20 cellular contexts compared by ENCODE assay signal in genomic region chr4:3864736-3865721, GRCh38.
A peak's percentile ranks its signal among the peaks of the same experiment; 100 is the strongest.
DNase-seq lines count a peak whose midpoint lies in the region; ATAC-seq, FAIRE-seq and TF ChIP-seq lines count a peak whose summit lies in the region.
"Had no signal": no experiment of that assay in that cellular context is flagged by ENCODE, and none has a peak within 500 bp of the region (broad histone marks: within the 10 kb centered on the region; RNA-seq: fewer than 3 reads in every experiment).

No MANE protein-coding gene starts in this region.

- H3K9me2 ChIP-seq in Karpas-422 (replicated peaks; ENCODE audit: insufficient read depth, low read length), result no peaks in the 10 kb centered on the region

- H3K79me2 ChIP-seq in Karpas-422 (ENCODE audit: low read length), result no peaks in the 10 kb centered on the region

- no peaks in the 10 kb centered on the region for H4K20me1 ChIP-seq in Karpas-422 (ENCODE audit: insufficient read depth, low read depth, low read length)

- peak; percentile 7 for DNase-seq in left cardiac atrium
- no peak for DNase-seq in heart right ventricle
- DNase-seq in kidney, result peak; percentile 51
- DNase-seq in posterior vena cava (ENCODE audit: low spot score), result peak; percentile 74
- DNase-seq in Karpas-422, result no peak
- DNase-seq in small intestine, result no peak
- DNase-seq in A172 (ENCODE audit: low spot score), result no peak
- DNase-seq: DMS53, EL, KBM-7, NCI-H1417, NCI-H187, NCI-H2227 treated with DMSO at 0.1 percent for 48 hours, NCI-H510A treated with DMSO at 0.1 percent for 48 hours, NCI-H82, SIG-M5 had no signal

- 77 to 82% methylated on average over 28 of the region's 28 CpGs for WGBS in heart right ventricle, 2 donors
- WGBS in small intestine, 3 donors, result 61 to 65% (median 64%) methylated on average over 22 to 28 of the region's 28 CpGs

- H3K9me3 ChIP-seq in heart right ventricle, result no peaks in the 10 kb centered on the region
- H3K9me3 ChIP-seq in kidney (ENCODE audit: control insufficient read depth in 1 of 2, low read length in 2 of 2), result no peaks in the 10 kb centered on the region
- H3K9me3 ChIP-seq in Karpas-422 (ENCODE audit: low read length), result no peaks in the 10 kb centered on the region
- H3K9me3 ChIP-seq in small intestine (ENCODE audit: control insufficient read depth, low read depth), result no peaks in the 10 kb centered on the region

- H3K27me3 ChIP-seq in heart right ventricle (peaks cover 0 to 67% (median 54%) of the 10 kb centered on the region in 7 donors), Karpas-422 (ENCODE audit: low read length) (no peaks in the 10 kb centered on the region), small intestine (ENCODE audit: control insufficient read depth in 2 of 2, insufficient read depth in 2 of 2, low read length in 2 of 2) (peaks cover 0 to 3% of the 10 kb centered on the region in 2 donors)

- TF ChIP-seq CTCF in heart right ventricle (IDR thresholded peaks at IDR 0.05), result no peak
- TF ChIP-seq CTCF in kidney (IDR thresholded peaks at IDR 0.05; ENCODE audit: borderline replicate concordance, extremely low read depth, insufficient read depth), result no peak

- H3K9ac ChIP-seq in kidney (ENCODE audit: low read length in 2 of 2) (no peak overlapping the region), Karpas-422 (ENCODE audit: low read length) (no peak overlapping the region)
- H3K9ac ChIP-seq: BLaER1 treated with 17β-estradiol and CSF1 and Interleukin-3, amounts not matched to agents 10 nM and 100 nM had no signal

- H3K4me2 ChIP-seq in Karpas-422 (ENCODE audit: low read depth, low read length, poor library complexity, severe bottlenecking), result no peak overlapping the region
- H3K4me2 ChIP-seq: BLaER1 treated with 17β-estradiol and CSF1 and Interleukin-3, amounts not matched to agents 10 nM and 100 nM had no signal

- no peaks in the 10 kb centered on the region for H3K36me3 ChIP-seq in heart right ventricle
- no peaks in the 10 kb centered on the region for H3K36me3 ChIP-seq in kidney (ENCODE audit: control insufficient read depth in 1 of 2, insufficient read depth in 2 of 2, low read length in 2 of 2)
- no peaks in the 10 kb centered on the region for H3K36me3 ChIP-seq in Karpas-422 (ENCODE audit: insufficient read depth, low read length)
- no peaks in the 10 kb centered on the region for H3K36me3 ChIP-seq in small intestine (ENCODE audit: control insufficient read depth in 2 of 2, insufficient read depth in 2 of 2, low read length in 2 of 2)
- H3K36me3 ChIP-seq: BLaER1 treated with 17β-estradiol and CSF1 and Interleukin-3, amounts not matched to agents 10 nM and 100 nM had no signal

- intact Hi-C loops in left cardiac atrium (cut with DNase I) (no loop called here), heart right ventricle (cut with DNase I) (loop anchor here in 1 of 10 donors (5.0 kb wide), 1 partner anchor 93 kb away; no protein-coding TSS in a partner anchor), kidney (cut with DNase I) (no loop called here), posterior vena cava (cut with DNase I) (no loop called here)

- H3K4me1 ChIP-seq in heart right ventricle (peaks cover 0 to 17% (median 3%) of the 10 kb centered on the region in 9 donors), kidney (ENCODE audit: control insufficient read depth in 1 of 2, insufficient read depth in 1 of 2, low read depth in 1 of 2, low read length in 2 of 2) (no peaks in the 10 kb centered on the region), Karpas-422 (ENCODE audit: low read length) (no peaks in the 10 kb centered on the region), small intestine (ENCODE audit: control insufficient read depth in 2 of 2, insufficient read depth in 1 of 2, low read depth in 1 of 2, low read length in 1 of 2) (no peaks in the 10 kb centered on the region)

- H3K27ac ChIP-seq in heart right ventricle (no peak overlapping the region), kidney (ENCODE audit: low read depth in 2 of 2, low read length in 2 of 2) (no peak overlapping the region), Karpas-422 (ENCODE audit: low read length) (no peak overlapping the region), small intestine (ENCODE audit: low read depth in 1 of 2, low read length in 1 of 2) (no peak overlapping the region)
- H3K27ac ChIP-seq: BLaER1 treated with 17β-estradiol and CSF1 and Interleukin-3, amounts not matched to agents 10 nM and 100 nM had no signal

- ATAC-seq in left cardiac atrium (no peak), heart right ventricle (no peak)
- ATAC-seq: GM12878, GM23338, HepG2 had no signal

- H3K4me3 ChIP-seq in heart right ventricle, result no peak overlapping the region
- no peak overlapping the region for H3K4me3 ChIP-seq in kidney (ENCODE audit: low read length in 2 of 2)
- H3K4me3 ChIP-seq in Karpas-422 (ENCODE audit: low read length), result no peak overlapping the region
- H3K4me3 ChIP-seq in small intestine (ENCODE audit: low read depth in 1 of 2, low read length in 2 of 2), result no peak overlapping the region
- H3K4me3 ChIP-seq: BLaER1 treated with 17β-estradiol and CSF1 and Interleukin-3, amounts not matched to agents 10 nM and 100 nM; GM12878; GM23338 had no signal

- FAIRE-seq in kidney (lab: Jason Lieb, UNC) (no peak), small intestine (lab: Jason Lieb, UNC) (no peak)
- FAIRE-seq: GM12878, HepG2 had no signal

- no peak overlapping the region for H2AFZ ChIP-seq in Karpas-422 (ENCODE audit: low read length)
- H2AFZ ChIP-seq: GM23338 had no signal

Comparison
In these comparisons a context has a peak if more than half of its experiments do, and no peak if none do; other contexts are left out.
1. DNase-seq: peak in left cardiac atrium (single experiment), kidney (single experiment) and posterior vena cava (single experiment); none in heart right ventricle (0 of 2), Karpas-422 (single experiment), small intestine (single experiment) and A172 (single experiment).